14 cellular contexts compared by ENCODE assay signal in genomic region chr10:49426490-49427360, GRCh38. TPM values are rescaled to one million over a fixed set of nuclear protein-coding genes. Genes with fewer than 3 reads are reported as not detected.
A peak's percentile ranks its signal among the peaks of the same experiment; 100 is the strongest.
DNase-seq lines count a peak whose midpoint lies in the region; ATAC-seq lines count a peak whose summit lies in the region.
"Had no signal": no experiment of that assay in that cellular context is flagged by ENCODE, and none has a peak within 500 bp of the region (broad histone marks: within the 10 kb centered on the region; RNA-seq: fewer than 3 reads in every experiment).

No MANE protein-coding gene starts in this region.

- peak; percentile 36 for ATAC-seq in left lobe of liver

- peak; percentile 7 for DNase-seq in SIG-M5 treated with dmso at 0.1 percent for 504 hours (lab: John Stamatoyannopoulos, UW; ENCODE audit: unreplicated experiment)
- no peak for DNase-seq in SIG-M5 (lab: John Stamatoyannopoulos, UW)
- DNase-seq in amniotic epithelial cell (ENCODE audit: low read depth), result peak; percentile 64
- DNase-seq in left lobe of liver (ENCODE audit: low spot score), result no peak
- no peak for DNase-seq in GDM1 (lab: John Stamatoyannopoulos, UW)
- DNase-seq in activated T-cell treated with anti-CD3 and anti-CD28 coated beads for 4 hours, result no peak
- no peak for DNase-seq in DMS153 (lab: John Stamatoyannopoulos, UW)
- DNase-seq: C1 segment of cervical spinal cord, KBM-7, NCI-H1105, NCI-H187, NCI-H446, NCI-H69 had no signal

RNA-seq across cellular contexts. Expression of gene DRGX, which starts 30.8 kb away (rescaled TPM):
- total RNA-seq in left lobe of liver, result not detected
- total RNA-seq: H1 had no signal

Comparison
In these comparisons a context has a peak if more than half of its experiments do, and no peak if none do; other contexts are left out.
1. DNase-seq: peak in SIG-M5 treated with dmso at 0.1 percent for 504 hours (single experiment) and amniotic epithelial cell (single experiment); none in SIG-M5 (single experiment), left lobe of liver (single experiment), GDM1 (single experiment), activated T-cell treated with anti-CD3 and anti-CD28 coated beads for 4 hours (single experiment) and DMS153 (single experiment).